ENCODE assay signal across 8 cellular contexts in the genomic region with DNA sequence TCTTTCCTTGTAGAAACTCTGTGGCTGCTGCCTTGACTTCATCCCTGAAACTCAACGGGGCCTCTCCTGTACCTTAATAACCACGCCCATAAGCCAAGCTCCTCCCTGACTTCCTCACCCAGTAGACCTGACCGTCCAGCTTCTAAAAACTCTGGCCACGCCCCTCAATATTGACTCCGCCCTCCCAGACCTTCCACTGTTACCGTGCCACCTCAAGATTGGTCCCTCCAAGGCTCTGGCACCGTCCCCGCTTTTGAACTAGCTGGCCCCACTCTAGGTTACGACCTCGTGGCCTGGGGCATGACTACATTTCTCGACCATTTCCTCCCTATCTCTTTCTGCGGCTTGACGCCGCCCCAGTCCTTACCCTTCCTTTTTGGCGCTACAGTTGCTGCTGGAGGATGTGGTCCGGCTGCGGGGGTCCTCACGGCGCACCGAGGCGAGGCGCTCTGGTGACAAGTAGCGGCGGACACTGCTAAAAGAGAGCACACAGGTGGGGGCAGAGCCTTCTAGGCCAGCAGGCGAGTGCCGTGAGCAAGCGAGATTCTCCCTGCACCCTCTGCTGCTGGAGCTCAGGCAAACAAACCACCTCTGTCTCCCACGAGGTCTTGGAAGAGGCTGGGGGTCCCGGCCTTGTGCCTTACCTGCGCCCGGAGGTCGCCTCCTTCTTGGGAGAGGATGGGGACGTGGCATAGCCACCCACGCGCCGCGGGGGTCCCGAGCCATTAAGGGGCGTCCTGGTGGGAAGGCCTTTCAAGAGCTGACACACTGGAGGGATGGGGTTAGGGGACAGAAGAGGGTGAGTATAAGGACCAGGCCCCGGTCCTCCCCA. TPM values are rescaled to one million over a fixed set of nuclear protein-coding genes. Genes with fewer than 3 reads are reported as not detected.
DNase-seq lines count a peak whose midpoint lies in the region; ATAC-seq and TF ChIP-seq lines count a peak whose summit lies in the region.

No MANE protein-coding gene starts in this region.

- peak; percentile 40 to 77 (median 44) for DNase-seq in CD4-positive, alpha-beta memory T cell
- DNase-seq in Peyer's patch, result peak; percentile 83 to 97 (median 93)
- peak; percentile 31 to 50 for DNase-seq in activated T-helper 1 cell treated with anti-CD3 and anti-CD28 coated beads, Interleukin-2, amount 50 U/mL, for 16 hours (ENCODE audit: low read depth in 1 of 2, low spot score in 1 of 2)
- peak; percentile 90 for DNase-seq in foreskin fibroblast
- DNase-seq in neuronal stem cell (ENCODE audit: low spot score), result peak; percentile 82
- peak; percentile 57 to 72 for DNase-seq in tibial nerve (ENCODE audit: low spot score in 2 of 2)

- H2BK5ac ChIP-seq in neuronal stem cell (ENCODE audit: low read length), result no peak overlapping the region

- peak overlapping the region; percentile 74 for H2BK120ac ChIP-seq in neuronal stem cell (ENCODE audit: low read depth, low read length)

- H3K4me1 ChIP-seq in CD4-positive, alpha-beta memory T cell (ENCODE audit: insufficient read depth, low read length), result peaks cover 66% of the 10 kb centered on the region
- H3K4me1 ChIP-seq in HUES6 (ENCODE audit: control insufficient read depth, insufficient read depth, low read length) (peaks cover 26% of the 10 kb centered on the region), Peyer's patch (peaks cover 0 to 55% (median 19%) of the 10 kb centered on the region in 4 donors), neuronal stem cell (ENCODE audit: control insufficient read depth in 2 of 2, insufficient read depth in 1 of 2, low read depth in 1 of 2, low read length in 2 of 2) (peaks cover 10 to 26% of the 10 kb centered on the region in 2 donors), tibial nerve (peaks cover 0 to 70% (median 31%) of the 10 kb centered on the region in 4 donors)

- peak; percentile 39 for ATAC-seq in GM19463 (IDR thresholded peaks at IDR 0.05; ENCODE audit: unreplicated experiment)

- peak overlapping the region; percentile 39 for H3K9ac ChIP-seq in HUES6 (ENCODE audit: low read length)
- H3K9ac ChIP-seq in neuronal stem cell (ENCODE audit: low read depth, low read length, poor library complexity), result peak overlapping the region; percentile 50

- no peak overlapping the region for H3K4ac ChIP-seq in neuronal stem cell (ENCODE audit: low read length)

- H3K23ac ChIP-seq in neuronal stem cell (ENCODE audit: low read depth, low read length, poor library complexity), result peak overlapping the region; percentile 75

- peaks cover 0 to 6% of the 10 kb centered on the region in 2 donors for H3K36me3 Mint-ChIP-seq in CD4-positive, alpha-beta memory T cell

- H4K91ac ChIP-seq in neuronal stem cell (ENCODE audit: low read depth, low read length, poor library complexity), result no peak overlapping the region

- no peaks in the 10 kb centered on the region for H3K79me1 ChIP-seq in neuronal stem cell (ENCODE audit: low read depth, low read length)

- peak overlapping the region; percentile 88 for H3K18ac ChIP-seq in neuronal stem cell (ENCODE audit: low read length)

- peaks cover 28 to 60% (median 40%) of the 10 kb centered on the region in 4 donors for H3K4me1 Mint-ChIP-seq in CD4-positive, alpha-beta memory T cell

- no peak overlapping the region for H4K8ac ChIP-seq in neuronal stem cell (ENCODE audit: low read depth, low read length)

- TF ChIP-seq EP300 in tibial nerve (IDR thresholded peaks at IDR 0.05), result no peak

- peak overlapping the region; percentile 68 for H2BK15ac ChIP-seq in neuronal stem cell (ENCODE audit: low read length)

- no peaks in the 10 kb centered on the region for H3K27me3 Mint-ChIP-seq in CD4-positive, alpha-beta memory T cell

- no CpG with 5 or more reads among the region's 40 CpGs for WGBS in neuronal stem cell (ENCODE audit: extremely low coverage in 2 of 2, insufficient read length in 2 of 2, insufficient replicate concordance in 1 of 2), 2 donors
- whole genome bisulfite sequencing in tibial nerve, 2 donors, result 8 to 9% methylated on average over 27 to 39 of the region's 40 CpGs

- no peaks in the 10 kb centered on the region for H3K36me3 ChIP-seq in CD4-positive, alpha-beta memory T cell (ENCODE audit: insufficient read depth, low read length)
- H3K36me3 ChIP-seq in HUES6 (ENCODE audit: control insufficient read depth, insufficient read depth, low read length) (no peaks in the 10 kb centered on the region), Peyer's patch (no peaks in the 10 kb centered on the region), neuronal stem cell (replicated peaks in 1 of 2; ENCODE audit: control insufficient read depth in 2 of 2, insufficient read depth in 2 of 2, low read length in 2 of 2) (no peaks in the 10 kb centered on the region), tibial nerve (no peaks in the 10 kb centered on the region)

- no peaks in the 10 kb centered on the region for H3K27me3 ChIP-seq in CD4-positive, alpha-beta memory T cell (ENCODE audit: insufficient read depth, low read length)
- 0 out of 2 replicates have a peak, but pooled peaks cover 4% of the 10 kb centered on the region for H3K27me3 ChIP-seq in HUES6 (ENCODE audit: control insufficient read depth, insufficient read depth, low read length)
- peaks cover 0 to 8% of the 10 kb centered on the region in 2 donors for H3K27me3 ChIP-seq in Peyer's patch
- H3K27me3 ChIP-seq in neuronal stem cell (ENCODE audit: control insufficient read depth in 3 of 3, insufficient read depth in 3 of 3, low read depth in 1 of 3, low read length in 3 of 3), result peaks cover 0 to 19% (median 10%) of the 10 kb centered on the region in 3 experiments
- H3K27me3 ChIP-seq in tibial nerve, result peaks cover 0 to 33% of the 10 kb centered on the region in 2 donors

- peak overlapping the region; percentile 85 for H2AFZ ChIP-seq in neuronal stem cell (ENCODE audit: low read length)

- intact Hi-C loops in CD4-positive, alpha-beta memory T cell (cut with micrococcal nuclease), result loop anchor here (1.0 to 2.0 kb wide), 8 partner anchors 27 to 215 kb away; partner anchors contain the start of genes GIPR, OPA3, QPCTL and RTN2

- no peaks in the 10 kb centered on the region for H3K9me3 ChIP-seq in CD4-positive, alpha-beta memory T cell (ENCODE audit: control insufficient read depth in 1 of 2, low read length in 2 of 2)
- H3K9me3 ChIP-seq in HUES6 (ENCODE audit: control insufficient read depth, insufficient read depth, low read depth, low read length), result no peaks in the 10 kb centered on the region
- H3K9me3 ChIP-seq in Peyer's patch, result no peaks in the 10 kb centered on the region
- no peaks in the 10 kb centered on the region for H3K9me3 ChIP-seq in neuronal stem cell (replicated peaks in 1 of 2; ENCODE audit: control insufficient read depth in 2 of 2, insufficient read depth in 1 of 2, low read depth in 1 of 2, low read length in 2 of 2)
- no peaks in the 10 kb centered on the region for H3K9me3 ChIP-seq in tibial nerve

- peak overlapping the region; percentile 98 for H3K27ac ChIP-seq in CD4-positive, alpha-beta memory T cell (ENCODE audit: low read depth, low read length)
- H3K27ac ChIP-seq in HUES6 (ENCODE audit: low read depth, low read length) (no peak overlapping the region; the same call in 1 of the 2 replicates), Peyer's patch (peak overlapping the region; percentile 75 to 89 (median 86)), neuronal stem cell (replicated peaks; ENCODE audit: low read length) (peak overlapping the region; percentile 33), tibial nerve (peak overlapping the region; percentile 43 to 83 (median 78))

- no peaks in the 10 kb centered on the region for H3K9me3 Mint-ChIP-seq in CD4-positive, alpha-beta memory T cell

- H2BK12ac ChIP-seq in neuronal stem cell (ENCODE audit: low read length), result no peak overlapping the region

- TF ChIP-seq POLR2A in Peyer's patch (IDR thresholded peaks at IDR 0.05) (no peak), tibial nerve (IDR thresholded peaks at IDR 0.05) (no peak)

- H3K14ac ChIP-seq in neuronal stem cell (ENCODE audit: low read length), result no peak overlapping the region

- POLR2A ChIA-PET in CD4-positive, alpha-beta memory T cell (lab: Charles Lee; ENCODE audit: partially characterized antibody), result interaction anchor here (0.6 to 3.1 kb wide), 36 partner anchors 10 to 262 kb away, joined by 3 to 29 read pairs (median 4); partner anchors contain the start of genes FOSB, GIPR, MYPOP and OPA3

- CTCF ChIA-PET in CD4-positive, alpha-beta memory T cell (lab: Charles Lee; ENCODE audit: partially characterized antibody), result interaction anchor here (0.6 to 4.4 kb wide), 35 partner anchors 8 to 234 kb away, joined by 3 to 121 read pairs (median 5); partner anchors contain the start of genes ERCC1, OPA3, QPCTL and SNRPD2

- peak overlapping the region; percentile 3 to 64 for H3K4me3 ChIP-seq in CD4-positive, alpha-beta memory T cell (ENCODE audit: low read length in 2 of 2)
- peak overlapping the region; percentile 58 for H3K4me3 ChIP-seq in HUES6 (ENCODE audit: low read depth, low read length)
- peak overlapping the region; percentile 33 to 47 (median 44) for H3K4me3 ChIP-seq in Peyer's patch
- peak overlapping the region; percentile 37 to 49 for H3K4me3 ChIP-seq in foreskin fibroblast (ENCODE audit: low read depth in 1 of 2, low read length in 2 of 2)
- H3K4me3 ChIP-seq in neuronal stem cell (ENCODE audit: low read length in 2 of 2), result peak overlapping the region; percentile 45 to 51
- peak overlapping the region; percentile 17 to 48 (median 29) for H3K4me3 ChIP-seq in tibial nerve

- peak overlapping the region; percentile 95 for H3K4me2 ChIP-seq in neuronal stem cell (ENCODE audit: insufficient read depth, low read length, poor library complexity, severe bottlenecking)

- TF ChIP-seq CTCF in Peyer's patch (IDR thresholded peaks at IDR 0.05) (no peak), foreskin fibroblast (IDR thresholded peaks at IDR 0.05; ENCODE audit: low read depth, low read length) (no peak), tibial nerve (IDR thresholded peaks at IDR 0.05) (no peak)

- peak overlapping the region; percentile 86 to 93 (median 91) for H3K4me3 Mint-ChIP-seq in CD4-positive, alpha-beta memory T cell

- H3K27ac Mint-ChIP-seq in CD4-positive, alpha-beta memory T cell, result peak overlapping the region; percentile 93 to 98 (median 97)

- peak overlapping the region; percentile 40 for H2AK5ac ChIP-seq in neuronal stem cell (ENCODE audit: low read depth, low read length)

RNA-seq across cellular contexts. Expression of gene EML2, which starts 2.3 kb away (rescaled TPM):
- 10 to 100 TPM; 76.7 to 78.0 TPM for total RNA-seq in CD4-positive, alpha-beta memory T cell
- 10 to 100 TPM; 11.0 to 20.8 TPM for polyA plus RNA-seq in CD4-positive, alpha-beta memory T cell
- 10 to 100 TPM; 17.5 to 60.2 (median 46.9) TPM for total RNA-seq in Peyer's patch
- 8.1 TPM for polyA plus RNA-seq in neuronal stem cell (2013, experiment 1 of 2)
- polyA plus RNA-seq in neuronal stem cell (2013, experiment 2 of 2), result 8.1 TPM
- 10 to 100 TPM; 21.0 to 57.1 (median 25.0) TPM for total RNA-seq in tibial nerve

RNA-seq across cellular contexts. Expression of gene GIPR, which starts 26.5 kb away (rescaled TPM):
- 1 to 10 TPM; 6.1 to 6.4 TPM for total RNA-seq in CD4-positive, alpha-beta memory T cell
- under 1 TPM in 1 of 2 donors, not detected in 1; 0.12 TPM for polyA plus RNA-seq in CD4-positive, alpha-beta memory T cell
- 1 to 10 TPM in 3 of 4 donors, not detected in 1; 4.6 to 6.0 (median 5.6) TPM for total RNA-seq in Peyer's patch
- 0.17 TPM for polyA plus RNA-seq in neuronal stem cell (2013, experiment 1 of 2)
- polyA plus RNA-seq in neuronal stem cell (2013, experiment 2 of 2), result 0.03 TPM
- total RNA-seq in tibial nerve, result 1 to 10 TPM in 1 of 4 donors, under 1 TPM in 1, not detected in 2; 0.98 to 2.4 TPM

RNA-seq across cellular contexts. Expression of gene GPR4, which starts 39.5 kb away (rescaled TPM):
- not detected for total RNA-seq in CD4-positive, alpha-beta memory T cell
- not detected for polyA plus RNA-seq in CD4-positive, alpha-beta memory T cell
- 1 to 10 TPM in 2 of 4 donors, under 1 TPM in 2; 0.18 to 3.4 (median 1.7) TPM for total RNA-seq in Peyer's patch
- polyA plus RNA-seq in neuronal stem cell (2013, experiment 1 of 2), result 0.04 TPM
- polyA plus RNA-seq in neuronal stem cell (2013, experiment 2 of 2), result 0.06 TPM
- 10 to 100 TPM; 12.6 to 15.6 (median 13.8) TPM for total RNA-seq in tibial nerve

RNA-seq across cellular contexts. Expression of gene SNRPD2, which starts 50.3 kb away (rescaled TPM):
- 100 to 1,000 TPM; 380 to 406 TPM for total RNA-seq in CD4-positive, alpha-beta memory T cell
- 1,000 to 10,000 TPM in 1 of 2 donors, 100 to 1,000 TPM in 1; 956 to 1,238 TPM for polyA plus RNA-seq in CD4-positive, alpha-beta memory T cell
- total RNA-seq in Peyer's patch (10 to 100 TPM; 47.3 to 86.2 (median 67.3) TPM), tibial nerve (100 to 1,000 TPM; 125 to 151 (median 137) TPM)
- 2,162 TPM for polyA plus RNA-seq in neuronal stem cell (2013, experiment 1 of 2)
- polyA plus RNA-seq in neuronal stem cell (2013, experiment 2 of 2), result 2,125 TPM

RNA-seq across cellular contexts. Expression of gene QPCTL, which starts 51.0 kb away (rescaled TPM):
- 10 to 100 TPM; 10.8 to 11.4 TPM for total RNA-seq in CD4-positive, alpha-beta memory T cell
- 1 to 10 TPM in 1 of 2 donors, under 1 TPM in 1; 0.94 to 1.5 TPM for polyA plus RNA-seq in CD4-positive, alpha-beta memory T cell
- total RNA-seq in Peyer's patch (10 to 100 TPM in 1 of 4 donors, 1 to 10 TPM in 3; 6.1 to 11.6 (median 7.4) TPM), tibial nerve (10 to 100 TPM in 2 of 4 donors, 1 to 10 TPM in 2; 5.9 to 13.2 (median 10.5) TPM)
- 9.8 TPM for polyA plus RNA-seq in neuronal stem cell (2013, experiment 1 of 2)
- polyA plus RNA-seq in neuronal stem cell (2013, experiment 2 of 2), result 10.3 TPM

Comparison
In these comparisons a context has a peak if more than half of its experiments do, and no peak if none do; other contexts are left out.
1. DNase-seq: peak in every context shown above with its lines; median percentile 93 in Peyer's patch; 90 in foreskin fibroblast; 82 in neuronal stem cell; 64 in tibial nerve; 44 in CD4-positive, alpha-beta memory T cell; 40 in activated T-helper 1 cell treated with anti-CD3 and anti-CD28 coated beads, Interleukin-2, amount 50 U/mL, for 16 hours.